ENCODE assay signal across 33 cellular contexts in the genomic region with DNA sequence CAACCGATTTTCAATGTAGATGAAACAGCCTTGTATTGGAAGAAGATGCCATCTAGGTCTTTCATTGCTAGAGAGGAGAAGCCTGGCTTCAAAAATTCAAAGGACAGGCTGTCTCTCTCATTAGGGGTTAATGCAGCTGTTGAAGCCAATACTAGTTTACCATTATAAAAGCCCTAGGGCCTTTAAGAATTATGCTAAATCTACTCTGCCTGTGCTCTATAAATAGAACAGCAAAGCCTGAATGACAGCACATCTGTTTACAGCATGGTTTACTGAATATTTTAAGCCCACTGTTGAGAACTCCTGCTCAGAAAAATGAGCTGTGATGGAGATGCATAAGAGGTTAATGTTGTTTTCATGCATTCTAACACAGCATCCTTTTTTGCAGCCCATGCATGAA.
DNase-seq lines count a peak whose midpoint lies in the region; FAIRE-seq and TF ChIP-seq lines count a peak whose summit lies in the region.
"Had no signal": no experiment of that assay in that cellular context is flagged by ENCODE, and none has a peak within 500 bp of the region (broad histone marks: within the 10 kb centered on the region; RNA-seq: fewer than 3 reads in every experiment).

No MANE protein-coding gene starts in this region.

- H3K4me1 ChIP-seq in Karpas-422 (ENCODE audit: low read length) (peaks cover 4% of the 10 kb centered on the region), SJCRH30 (peaks cover 20% of the 10 kb centered on the region), kidney (ENCODE audit: control insufficient read depth in 1 of 2, insufficient read depth in 1 of 2, low read depth in 1 of 2, low read length in 2 of 2) (peaks cover 0 to 3% of the 10 kb centered on the region in 2 donors), small intestine (ENCODE audit: control insufficient read depth in 2 of 2, insufficient read depth in 1 of 2, low read depth in 1 of 2, low read length in 1 of 2) (no peaks in the 10 kb centered on the region)
- H3K4me1 ChIP-seq: BE2C, Caco-2 had no signal

- DNase-seq in NCI-H82 (lab: John Stamatoyannopoulos, UW) (peak; percentile 12), NCI-H82 treated with DMSO at 0.1 percent for 48 hours (lab: John Stamatoyannopoulos, UW; ENCODE audit: unreplicated experiment) (no peak), Karpas-422 (peak; percentile 6), SJCRH30 (peak; percentile 59 to 88), kidney (no peak), small intestine (no peak)
- DNase-seq: 8988T; ACHN; AML-193; BE2C; C1 segment of cervical spinal cord; Caco-2; Calu3; CD4-positive, alpha-beta memory T cell; CD4-positive, alpha-beta T cell; CD4-positive, CD25-positive, alpha-beta regulatory T cell; CD8-positive, alpha-beta memory T cell; CD8-positive, alpha-beta T cell; COR-L47; DMS 273 treated with DMSO at 0.1 percent for 48 hours; DMS153; DMS53; DMS79; DMS79 treated with DMSO at 0.1 percent for 48 hours; DND-41; EL had no signal

- H3K9ac ChIP-seq in Karpas-422 (ENCODE audit: low read length) (no peak overlapping the region), kidney (ENCODE audit: low read length in 2 of 2) (no peak overlapping the region)
- H3K9ac ChIP-seq: BLaER1; BLaER1 treated with 17β-estradiol and CSF1 and Interleukin-3, amounts not matched to agents 10 nM and 100 nM had no signal

- WGBS in small intestine, 3 donors: 60 to 79% (median 62%) methylated on average over 1 of the region's 1 CpG

- H3K4me2 ChIP-seq in Karpas-422 (ENCODE audit: low read depth, low read length, poor library complexity, severe bottlenecking): no peak overlapping the region
- H3K4me2 ChIP-seq: A549 had no signal

- H3K27ac ChIP-seq in Karpas-422 (ENCODE audit: low read length) (no peak overlapping the region), SJCRH30 (peak overlapping the region; percentile 78), kidney (ENCODE audit: low read depth in 2 of 2, low read length in 2 of 2) (no peak overlapping the region), small intestine (ENCODE audit: low read depth in 1 of 2, low read length in 1 of 2) (no peak overlapping the region)
- H3K27ac ChIP-seq: 22Rv1; A549; BLaER1; BLaER1 treated with 17β-estradiol and CSF1 and Interleukin-3, amounts not matched to agents 10 nM and 100 nM; C4-2B had no signal

- H3K36me3 ChIP-seq in Karpas-422 (ENCODE audit: insufficient read depth, low read length) (no peaks in the 10 kb centered on the region), SJCRH30 (no peaks in the 10 kb centered on the region), kidney (ENCODE audit: control insufficient read depth in 1 of 2, insufficient read depth in 2 of 2, low read length in 2 of 2) (no peaks in the 10 kb centered on the region), small intestine (ENCODE audit: control insufficient read depth in 2 of 2, insufficient read depth in 2 of 2, low read length in 2 of 2) (no peaks in the 10 kb centered on the region)
- H3K36me3 ChIP-seq: BLaER1 had no signal

- H3K9me3 ChIP-seq in Karpas-422 (ENCODE audit: low read length) (peaks cover 15% of the 10 kb centered on the region), SJCRH30 (replicated peaks) (peaks cover 22% of the 10 kb centered on the region), kidney (ENCODE audit: control insufficient read depth in 1 of 2, low read length in 2 of 2) (peaks cover 0 to 24% of the 10 kb centered on the region in 2 donors), small intestine (ENCODE audit: control insufficient read depth, low read depth) (no peaks in the 10 kb centered on the region)
- H3K9me3 ChIP-seq: BE2C had no signal

- H3K27me3 ChIP-seq in Karpas-422 (ENCODE audit: low read length) (no peaks in the 10 kb centered on the region), SJCRH30 (no peaks in the 10 kb centered on the region), small intestine (ENCODE audit: control insufficient read depth in 2 of 2, insufficient read depth in 2 of 2, low read length in 2 of 2) (no peaks in the 10 kb centered on the region)
- H3K27me3 ChIP-seq: BE2C; BLaER1; BLaER1 treated with 17β-estradiol and CSF1 and Interleukin-3, amounts not matched to agents 10 nM and 100 nM had no signal

- H4K20me1 ChIP-seq in Karpas-422 (ENCODE audit: insufficient read depth, low read depth, low read length): no peaks in the 10 kb centered on the region
- H4K20me1 ChIP-seq: BLaER1; BLaER1 treated with 17β-estradiol and CSF1 and Interleukin-3, amounts not matched to agents 10 nM and 100 nM had no signal

- FAIRE-seq in kidney (lab: Jason Lieb, UNC): no peak
- FAIRE-seq in small intestine (lab: Jason Lieb, UNC): no peak
- FAIRE-seq: A204.1, A549, D721Med had no signal

- H3K79me2 ChIP-seq in Karpas-422 (ENCODE audit: low read length): no peaks in the 10 kb centered on the region

- no peak overlapping the region for H2AFZ ChIP-seq in Karpas-422 (ENCODE audit: low read length)

- intact Hi-C loops in kidney (cut with DNase I): no loop called here

- no peak for TF ChIP-seq CTCF in kidney (IDR thresholded peaks at IDR 0.05; ENCODE audit: borderline replicate concordance, extremely low read depth, insufficient read depth)

- no peaks in the 10 kb centered on the region for H3K9me2 ChIP-seq in Karpas-422 (replicated peaks; ENCODE audit: insufficient read depth, low read length)

- H3K4me3 ChIP-seq in Karpas-422 (ENCODE audit: low read length) (no peak overlapping the region), SJCRH30 (no peak overlapping the region), kidney (ENCODE audit: low read length in 2 of 2) (no peak overlapping the region), small intestine (ENCODE audit: low read depth in 1 of 2, low read length in 2 of 2) (no peak overlapping the region)
- H3K4me3 ChIP-seq: A549; BLaER1; BLaER1 treated with 17β-estradiol and CSF1 and Interleukin-3, amounts not matched to agents 10 nM and 100 nM had no signal

Comparison
In these comparisons a context has a peak if more than half of its experiments do, and no peak if none do; other contexts are left out.
1. DNase-seq: peak in NCI-H82 (single experiment), Karpas-422 (single experiment) and SJCRH30 (2 of 2); none in NCI-H82 treated with DMSO at 0.1 percent for 48 hours (single experiment), kidney (single experiment) and small intestine (single experiment).